ENCODE assay signal across 20 cellular contexts in the genomic region with DNA sequence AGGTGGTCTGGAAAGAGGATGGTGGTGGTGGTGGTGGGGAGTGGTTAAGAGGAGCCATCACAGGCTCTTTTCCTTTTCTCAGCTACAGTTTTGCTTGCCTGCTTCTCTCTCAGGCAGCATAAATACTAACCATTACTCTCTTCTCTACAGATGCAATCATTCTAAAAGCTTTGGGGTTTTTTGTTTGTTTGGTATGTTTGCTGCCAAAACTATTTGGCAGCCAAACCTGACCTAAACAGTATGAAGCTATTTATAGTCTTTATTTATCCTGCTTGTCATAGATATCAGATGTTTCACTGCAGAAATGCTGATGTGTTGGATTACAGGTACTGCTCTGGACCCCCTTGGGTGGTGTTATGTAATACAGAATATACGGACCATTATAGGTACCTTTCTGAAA. TPM values are rescaled to one million over a fixed set of nuclear protein-coding genes. Genes with fewer than 3 reads are reported as not detected.
"Had no signal": no experiment of that assay in that cellular context is flagged by ENCODE, and none has a peak within 500 bp of the region (broad histone marks: within the 10 kb centered on the region; RNA-seq: fewer than 3 reads in every experiment).

No MANE protein-coding gene starts in this region.

- H3K27ac Mint-ChIP-seq: activated B cell treated with CpG ODN at 0.5 μM for 24 hours; activated CD4-positive, alpha-beta T cell treated with anti-CD3 and anti-CD28 coated beads, Interleukin-2, amount 10 ng/mL, durations not matched to agents 7 days and 5 days; activated naive CD8-positive, alpha-beta T cell; activated T-cell treated with anti-CD3 and anti-CD28 coated beads, Interleukin-2, amount 50 U/mL, for 72 hours; immature natural killer cell; natural killer cell; progenitor cell of endocrine pancreas; stimulated activated naive CD8-positive, alpha-beta T cell treated with anti-CD3 and anti-CD28 coated beads, Interleukin-15, Interleukin-2, amounts not matched to agents 100 ng/mL and 50 ng/mL, for 24 hours; T-helper 1 cell treated with Interleukin-12 subunit alpha and Interleukin-12 subunit beta and Interleukin-4 antibody, amounts not matched to agents 30 μg/mL and 1 μg/mL, for 36 hours had no signal

- DNase-seq: activated B cell treated with CpG ODN at 0.5 μM for 24 hours; activated CD4-positive, alpha-beta T cell treated with anti-CD3 and anti-CD28 coated beads, Interleukin-2, amount 10 ng/mL, durations not matched to agents 7 days and 5 days; activated CD8-positive, alpha-beta memory T cell treated with anti-CD3 and anti-CD28 coated beads, Interleukin-2, amount 50 U/mL, for 48 hours; activated gamma-delta T cell; activated T-cell treated with anti-CD3 and anti-CD28 coated beads, Interleukin-2, amount 50 U/mL, for 72 hours; amniotic stem cell; central memory CD4-positive, alpha-beta T cell; colonic mucosa; head of caudate nucleus; immature natural killer cell; mesenchymal stem cell; natural killer cell; small intestine had no signal

- H3K27ac ChIP-seq: colonic mucosa, right atrium auricular region had no signal

- H3K36me3 Mint-ChIP-seq: activated naive CD8-positive, alpha-beta T cell; immature natural killer cell; natural killer cell had no signal

- H3K9me3 Mint-ChIP-seq: activated B cell treated with CpG ODN at 0.5 μM for 24 hours; activated CD4-positive, alpha-beta T cell treated with anti-CD3 and anti-CD28 coated beads, Interleukin-2, amount 10 ng/mL, durations not matched to agents 7 days and 5 days; activated T-cell treated with anti-CD3 and anti-CD28 coated beads, Interleukin-2, amount 50 U/mL, for 72 hours; immature natural killer cell; natural killer cell; stimulated activated naive CD8-positive, alpha-beta T cell treated with anti-CD3 and anti-CD28 coated beads, Interleukin-15, Interleukin-2, amounts not matched to agents 100 ng/mL and 50 ng/mL, for 24 hours; T-helper 1 cell treated with Interleukin-12 subunit alpha and Interleukin-12 subunit beta and Interleukin-4 antibody, amounts not matched to agents 30 μg/mL and 1 μg/mL, for 36 hours had no signal

- H3K4me3 Mint-ChIP-seq: activated B cell treated with CpG ODN at 0.5 μM for 24 hours; activated CD4-positive, alpha-beta T cell treated with anti-CD3 and anti-CD28 coated beads, Interleukin-2, amount 10 ng/mL, durations not matched to agents 7 days and 5 days; activated naive CD8-positive, alpha-beta T cell; activated T-cell treated with anti-CD3 and anti-CD28 coated beads, Interleukin-2, amount 50 U/mL, for 72 hours; immature natural killer cell; natural killer cell; stimulated activated naive CD8-positive, alpha-beta T cell treated with anti-CD3 and anti-CD28 coated beads, Interleukin-15, Interleukin-2, amounts not matched to agents 100 ng/mL and 50 ng/mL, for 24 hours; T-helper 1 cell treated with Interleukin-12 subunit alpha and Interleukin-12 subunit beta and Interleukin-4 antibody, amounts not matched to agents 30 μg/mL and 1 μg/mL, for 36 hours had no signal

- H3K4me3 ChIP-seq: colonic mucosa, right atrium auricular region, suprapubic skin had no signal

- H3K9me3 ChIP-seq: colonic mucosa, right atrium auricular region, suprapubic skin had no signal

- H3K36me3 ChIP-seq: colonic mucosa, right atrium auricular region, suprapubic skin had no signal

- ATAC-seq: activated T-cell treated with anti-CD3 and anti-CD28 coated beads, Interleukin-2, amount 50 U/mL, for 72 hours; natural killer cell had no signal

RNA-seq across cellular contexts. Expression of a gene that starts 15.3 kb away (rescaled TPM):
- total RNA-seq: activated B cell treated with CpG ODN at 0.5 μM for 24 hours; activated CD4-positive, alpha-beta T cell treated with anti-CD3 and anti-CD28 coated beads, Interleukin-2, amount 10 ng/mL, durations not matched to agents 7 days and 5 days; activated T-cell treated with anti-CD3 and anti-CD28 coated beads, Interleukin-2, amount 50 U/mL, for 72 hours; colonic mucosa; liver; progenitor cell of endocrine pancreas; right atrium auricular region had no signal

RNA-seq across cellular contexts. Expression of a gene that starts 52.4 kb away (rescaled TPM):
- total RNA-seq: activated B cell treated with CpG ODN at 0.5 μM for 24 hours; activated CD4-positive, alpha-beta T cell treated with anti-CD3 and anti-CD28 coated beads, Interleukin-2, amount 10 ng/mL, durations not matched to agents 7 days and 5 days; liver; natural killer cell had no signal
